In the genomic region with DNA sequence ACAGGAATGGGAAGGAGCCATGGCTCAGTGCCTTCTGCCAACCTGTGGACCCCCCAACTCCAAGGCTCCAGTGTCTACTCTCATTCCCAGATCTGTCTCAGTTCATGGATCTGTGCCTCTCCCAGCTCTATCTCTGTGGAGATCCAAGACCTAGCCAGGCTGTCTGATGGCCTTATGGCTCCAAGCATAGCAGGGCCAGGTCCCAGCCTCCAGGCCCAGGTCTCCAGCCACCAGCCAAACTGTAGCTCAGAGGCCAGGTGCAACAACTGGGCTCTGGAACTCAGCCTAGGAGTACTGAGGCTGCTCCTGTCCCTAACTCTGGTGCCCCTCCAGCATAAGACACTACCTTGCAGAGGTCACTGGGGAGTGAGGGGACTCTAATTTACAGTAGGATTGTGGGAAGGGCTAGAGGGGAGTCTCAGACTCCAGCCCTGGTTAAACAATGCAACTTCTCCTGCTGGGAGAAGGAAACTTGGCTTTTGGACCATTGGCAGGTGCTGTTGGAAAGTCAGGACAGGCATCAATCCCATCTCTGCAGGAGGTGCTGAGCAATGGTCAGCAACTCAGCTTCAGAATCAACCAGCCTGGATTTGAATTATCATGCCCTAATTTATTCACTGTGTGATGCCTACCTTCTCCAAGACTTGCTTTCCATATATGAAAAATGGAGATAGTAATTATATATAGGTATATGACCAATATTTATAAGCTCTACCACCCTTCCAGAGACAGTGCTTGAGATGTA, we compare ENCODE assay signal across 20 cellular contexts.
"Had no signal": no experiment of that assay in that cellular context is flagged by ENCODE, and none has a peak within 500 bp of the region (broad histone marks: within the 10 kb centered on the region; RNA-seq: fewer than 3 reads in every experiment).

No MANE protein-coding gene starts in this region.

- H3K9me3 ChIP-seq: psoas muscle had no signal

- H3K4me1 Mint-ChIP-seq: activated CD4-positive, alpha-beta T cell treated with anti-CD3 and anti-CD28 coated beads, Interleukin-2, amount 10 ng/mL, durations not matched to agents 24 days and 14 days had no signal

- H3K4me1 ChIP-seq: psoas muscle had no signal

- H3K4me3 Mint-ChIP-seq: activated CD4-positive, alpha-beta T cell treated with anti-CD3 and anti-CD28 coated beads, Interleukin-2, amount 10 ng/mL, durations not matched to agents 24 days and 14 days; activated CD8-positive, alpha-beta T cell treated with anti-CD3 and anti-CD28 coated beads, Interleukin-2, amount 10 ng/mL, durations not matched to agents 7 days and 5 days; activated naive CD4-positive, alpha-beta T cell treated with anti-CD3 and anti-CD28 coated beads, Interleukin-2, amount 50 U/mL, for 24 hours; naive B cell; stimulated activated memory B cell treated with anti-CD40 and anti-IgM and Interleukin-4, amounts not matched to agents 10 μg/mL and 1 μg/mL and 100 μg/mL, for 72 hours had no signal

- H3K4me3 ChIP-seq: psoas muscle had no signal

- DNase-seq: activated CD4-positive, alpha-beta T cell treated with anti-CD3 and anti-CD28 coated beads, Interleukin-2, amount 10 ng/mL, durations not matched to agents 24 days and 14 days; activated CD4-positive, CD25-positive, alpha-beta regulatory T cell; activated CD8-positive, alpha-beta memory T cell treated with anti-CD3 and anti-CD28 coated beads, Interleukin-2, amount 50 U/mL, for 4 hours; activated CD8-positive, alpha-beta T cell treated with anti-CD3 and anti-CD28 coated beads, Interleukin-2, amount 10 ng/mL, durations not matched to agents 7 days and 5 days; activated effector memory CD4-positive, alpha-beta T cell treated with anti-CD3 and anti-CD28 coated beads, Interleukin-2, amount 50 U/mL, for 16 hours; activated T-cell treated with anti-CD3 and anti-CD28 coated beads, Interleukin-2, amount 50 U/mL, for 48 hours; amniotic stem cell; dermis blood vessel endothelial cell; mammary epithelial cell; naive B cell; psoas muscle; stimulated activated CD4-positive, alpha-beta T cell treated with anti-CD3 and anti-CD28 coated beads, Interleukin-2, amount 100 ng/mL, for 24 hours; SW 1271; trophoblast cell had no signal

- FAIRE-seq: frontal cortex, islet of Langerhans, TTC549 had no signal

- H3K9me3 Mint-ChIP-seq: activated CD4-positive, alpha-beta T cell treated with anti-CD3 and anti-CD28 coated beads, Interleukin-2, amount 10 ng/mL, durations not matched to agents 24 days and 14 days; activated naive CD4-positive, alpha-beta T cell treated with anti-CD3 and anti-CD28 coated beads, Interleukin-2, amount 50 U/mL, for 24 hours; naive B cell; stimulated activated memory B cell treated with anti-CD40 and anti-IgM and Interleukin-4, amounts not matched to agents 10 μg/mL and 1 μg/mL and 100 μg/mL, for 72 hours had no signal

- H3K36me3 Mint-ChIP-seq: activated naive CD4-positive, alpha-beta T cell treated with anti-CD3 and anti-CD28 coated beads, Interleukin-2, amount 50 U/mL, for 24 hours; naive B cell; stimulated activated memory B cell treated with anti-CD40 and anti-IgM and Interleukin-4, amounts not matched to agents 10 μg/mL and 1 μg/mL and 100 μg/mL, for 72 hours had no signal

- ATAC-seq: activated CD8-positive, alpha-beta T cell treated with anti-CD3 and anti-CD28 coated beads, Interleukin-2, amount 10 ng/mL, durations not matched to agents 7 days and 5 days; psoas muscle; sciatic nerve; stimulated activated memory B cell treated with anti-CD40 and anti-IgM and Interleukin-4, amounts not matched to agents 10 μg/mL and 1 μg/mL and 100 μg/mL, for 72 hours had no signal

- H3K27ac Mint-ChIP-seq: activated CD4-positive, alpha-beta T cell treated with anti-CD3 and anti-CD28 coated beads, Interleukin-2, amount 10 ng/mL, durations not matched to agents 24 days and 14 days; activated CD8-positive, alpha-beta T cell treated with anti-CD3 and anti-CD28 coated beads, Interleukin-2, amount 10 ng/mL, durations not matched to agents 7 days and 5 days; activated naive CD4-positive, alpha-beta T cell treated with anti-CD3 and anti-CD28 coated beads, Interleukin-2, amount 50 U/mL, for 24 hours; stimulated activated memory B cell treated with anti-CD40 and anti-IgM and Interleukin-4, amounts not matched to agents 10 μg/mL and 1 μg/mL and 100 μg/mL, for 72 hours had no signal
